9 cellular contexts compared by ENCODE assay signal in genomic region chr2:223896751-223897320, GRCh38. TPM values are rescaled to one million over a fixed set of nuclear protein-coding genes. Genes with fewer than 3 reads are reported as not detected.
A peak's percentile ranks its signal among the peaks of the same experiment; 100 is the strongest.
DNase-seq lines count a peak whose midpoint lies in the region; ATAC-seq and TF ChIP-seq lines count a peak whose summit lies in the region.
"Had no signal": no experiment of that assay in that cellular context is flagged by ENCODE, and none has a peak within 500 bp of the region (broad histone marks: within the 10 kb centered on the region; RNA-seq: fewer than 3 reads in every experiment).

No MANE protein-coding gene starts in this region.

- BruUV-seq in MCF 10A (replicated peaks; lab: Mats Ljungman, UMichigan): no TSS peak

- TF ChIP-seq CTCF in MCF 10A (IDR thresholded peaks at IDR 0.05; ENCODE audit: unreplicated experiment) (no peak), breast epithelium (IDR thresholded peaks at IDR 0.05) (no peak)

- H3K36me3 ChIP-seq in breast epithelium: peaks cover 4% of the 10 kb centered on the region

- POLR2A ChIA-PET in MCF 10A (lab: Yijun Ruan, JAX): interaction anchor here (0.6 to 2.1 kb wide), 3 partner anchors 45 to 61 kb away, joined by 3 to 7 read pairs (median 5); no protein-coding TSS in a partner anchor
- POLR2A ChIA-PET in activated CD4-positive, alpha-beta memory T cell treated with anti-CD3 and anti-CD28 coated beads, Interleukin-2, amount 10 ng/mL, durations not matched to agents 7 days and 5 days (lab: Charles Lee): interaction anchor here (0.9 to 2.1 kb wide), 5 partner anchors 15 to 50 kb away, joined by 3 to 6 read pairs (median 4); partner anchors contain the start of gene WDFY1

- H3K27me3 ChIP-seq in breast epithelium: no peaks in the 10 kb centered on the region
- H3K27me3 ChIP-seq: pancreas had no signal

- H3K36me3 Mint-ChIP-seq in MCF 10A (ENCODE audit: insufficient read depth, unreplicated experiment): peaks cover 56% of the 10 kb centered on the region
- H3K36me3 Mint-ChIP-seq in activated CD4-positive, alpha-beta memory T cell treated with anti-CD3 and anti-CD28 coated beads, Interleukin-2, amount 10 ng/mL, durations not matched to agents 7 days and 5 days (ENCODE audit: low read depth): peaks cover 77% of the 10 kb centered on the region
- peaks cover 51 to 62% of the 10 kb centered on the region in 2 donors for H3K36me3 Mint-ChIP-seq in stimulated activated naive B cell treated with anti-CD40 and anti-IgM and Interleukin-4, amounts not matched to agents 10 μg/mL and 1 μg/mL and 100 μg/mL, for 72 hours

- H3K9me3 ChIP-seq in breast epithelium: no peaks in the 10 kb centered on the region
- H3K9me3 ChIP-seq: pancreas had no signal

- intact Hi-C loops in MCF 10A (cut with micrococcal nuclease): no loop called here
- intact Hi-C loops in breast epithelium (cut with DNase I; ENCODE audit: low total_unique reads): no loop called here

- no peak overlapping the region for H3K4me3 Mint-ChIP-seq in MCF 10A (ENCODE audit: unreplicated experiment)
- no peak overlapping the region for H3K4me3 Mint-ChIP-seq in activated CD4-positive, alpha-beta memory T cell treated with anti-CD3 and anti-CD28 coated beads, Interleukin-2, amount 10 ng/mL, durations not matched to agents 7 days and 5 days
- H3K4me3 Mint-ChIP-seq in stimulated activated naive B cell treated with anti-CD40 and anti-IgM and Interleukin-4, amounts not matched to agents 10 μg/mL and 1 μg/mL and 100 μg/mL, for 72 hours: peak overlapping the region; percentile 40 to 65

- DNase-seq in MCF 10A (ENCODE audit: unreplicated experiment) (peak; percentile 16), breast epithelium (ENCODE audit: low spot score in 2 of 2) (no peak), iPS-NIHi11 (ENCODE audit: low spot score) (no peak), cortex of kidney (lab: John Stamatoyannopoulos, UW) (no peak)
- peak; percentile 44 for DNase-seq in activated CD4-positive, alpha-beta memory T cell treated with anti-CD3 and anti-CD28 coated beads, Interleukin-2, amount 10 ng/mL, durations not matched to agents 7 days and 5 days
- peak; percentile 65 for DNase-seq in stimulated activated naive B cell treated with anti-CD40 and anti-IgM and Interleukin-4, amounts not matched to agents 10 μg/mL and 1 μg/mL and 100 μg/mL, for 72 hours
- no peak for DNase-seq in effector CD4-positive, alpha-beta T cell
- DNase-seq: pancreas had no signal

- no peak overlapping the region for H3K27ac Mint-ChIP-seq in MCF 10A (ENCODE audit: low read depth, unreplicated experiment)
- peak overlapping the region; percentile 61 for H3K27ac Mint-ChIP-seq in activated CD4-positive, alpha-beta memory T cell treated with anti-CD3 and anti-CD28 coated beads, Interleukin-2, amount 10 ng/mL, durations not matched to agents 7 days and 5 days
- H3K27ac Mint-ChIP-seq in stimulated activated naive B cell treated with anti-CD40 and anti-IgM and Interleukin-4, amounts not matched to agents 10 μg/mL and 1 μg/mL and 100 μg/mL, for 72 hours: peak overlapping the region; percentile 95

- H3K4me3 ChIP-seq in breast epithelium: no peak overlapping the region
- H3K4me3 ChIP-seq: pancreas had no signal

- no peaks in the 10 kb centered on the region for H3K27me3 Mint-ChIP-seq in MCF 10A (ENCODE audit: insufficient read depth, unreplicated experiment)
- no peaks in the 10 kb centered on the region for H3K27me3 Mint-ChIP-seq in activated CD4-positive, alpha-beta memory T cell treated with anti-CD3 and anti-CD28 coated beads, Interleukin-2, amount 10 ng/mL, durations not matched to agents 7 days and 5 days
- no peaks in the 10 kb centered on the region for H3K27me3 Mint-ChIP-seq in stimulated activated naive B cell treated with anti-CD40 and anti-IgM and Interleukin-4, amounts not matched to agents 10 μg/mL and 1 μg/mL and 100 μg/mL, for 72 hours

- no peak overlapping the region for H3K27ac ChIP-seq in breast epithelium
- H3K27ac ChIP-seq: pancreas had no signal

- peaks cover 11% of the 10 kb centered on the region for H3K4me1 Mint-ChIP-seq in MCF 10A (ENCODE audit: insufficient read depth, unreplicated experiment)
- H3K4me1 Mint-ChIP-seq in activated CD4-positive, alpha-beta memory T cell treated with anti-CD3 and anti-CD28 coated beads, Interleukin-2, amount 10 ng/mL, durations not matched to agents 7 days and 5 days: peaks cover 30% of the 10 kb centered on the region
- H3K4me1 Mint-ChIP-seq in stimulated activated naive B cell treated with anti-CD40 and anti-IgM and Interleukin-4, amounts not matched to agents 10 μg/mL and 1 μg/mL and 100 μg/mL, for 72 hours: peaks cover 46 to 71% of the 10 kb centered on the region in 2 donors

- peak; percentile 69 for ATAC-seq in HG03066 (IDR thresholded peaks at IDR 0.05; ENCODE audit: low read depth, unreplicated experiment)
- ATAC-seq in stimulated activated naive B cell treated with anti-CD40 and anti-IgM and Interleukin-4, amounts not matched to agents 10 μg/mL and 1 μg/mL and 100 μg/mL, for 72 hours (replicated peaks): peak; percentile 58 to 65

- H3K9me3 Mint-ChIP-seq in MCF 10A (ENCODE audit: unreplicated experiment): no peaks in the 10 kb centered on the region
- H3K9me3 Mint-ChIP-seq in activated CD4-positive, alpha-beta memory T cell treated with anti-CD3 and anti-CD28 coated beads, Interleukin-2, amount 10 ng/mL, durations not matched to agents 7 days and 5 days: no peaks in the 10 kb centered on the region
- H3K9me3 Mint-ChIP-seq in stimulated activated naive B cell treated with anti-CD40 and anti-IgM and Interleukin-4, amounts not matched to agents 10 μg/mL and 1 μg/mL and 100 μg/mL, for 72 hours: peaks cover 4 to 5% of the 10 kb centered on the region in 2 donors

- CTCF ChIA-PET in MCF 10A (lab: Yijun Ruan, JAX): interaction anchor here (0.6 to 0.8 kb wide), 4 partner anchors 37 to 925 kb away, joined by 3 to 5 read pairs (median 4); no protein-coding TSS in a partner anchor
- CTCF ChIA-PET in activated CD4-positive, alpha-beta memory T cell treated with anti-CD3 and anti-CD28 coated beads, Interleukin-2, amount 10 ng/mL, durations not matched to agents 7 days and 5 days (lab: Charles Lee): interaction anchor here (0.7 to 1.5 kb wide), 4 partner anchors 49 to 136 kb away, joined by 3 to 6 read pairs (median 4); no protein-coding TSS in a partner anchor

- TF ChIP-seq POLR2A in breast epithelium (IDR thresholded peaks at IDR 0.05): no peak

- H3K4me1 ChIP-seq in breast epithelium: no peaks in the 10 kb centered on the region

RNA-seq across cellular contexts. Expression of gene WDFY1, which starts 48.3 kb away (rescaled TPM):
- 36.9 and 41.8 TPM in 2 replicates for total RNA-seq in MCF 10A (2022)
- total RNA-seq in breast epithelium: 10 to 100 TPM; 45.2 to 57.6 (median 46.2) TPM
- 10 to 100 TPM; 66.2 to 70.9 TPM for total RNA-seq in activated CD4-positive, alpha-beta memory T cell treated with anti-CD3 and anti-CD28 coated beads, Interleukin-2, amount 10 ng/mL, durations not matched to agents 7 days and 5 days

RNA-seq across cellular contexts. Expression of gene AP1S3, which starts 59.5 kb away (rescaled TPM):
- total RNA-seq in MCF 10A (2022) (56.9 and 57.7 TPM in 2 replicates), breast epithelium (1 to 10 TPM; 2.1 to 9.5 (median 4.7) TPM)
- 1 to 10 TPM; 6.4 to 6.9 TPM for total RNA-seq in activated CD4-positive, alpha-beta memory T cell treated with anti-CD3 and anti-CD28 coated beads, Interleukin-2, amount 10 ng/mL, durations not matched to agents 7 days and 5 days

Comparison
In these comparisons a context has a peak if more than half of its experiments do, and no peak if none do; other contexts are left out.
1. DNase-seq: peak in MCF 10A (single experiment), activated CD4-positive, alpha-beta memory T cell treated with anti-CD3 and anti-CD28 coated beads, Interleukin-2, amount 10 ng/mL, durations not matched to agents 7 days and 5 days (single experiment) and stimulated activated naive B cell treated with anti-CD40 and anti-IgM and Interleukin-4, amounts not matched to agents 10 μg/mL and 1 μg/mL and 100 μg/mL, for 72 hours (single experiment); none in breast epithelium (0 of 2), effector CD4-positive, alpha-beta T cell (single experiment), iPS-NIHi11 (single experiment) and cortex of kidney (single experiment).
2. H3K4me3 Mint-ChIP-seq: peak in stimulated activated naive B cell treated with anti-CD40 and anti-IgM and Interleukin-4, amounts not matched to agents 10 μg/mL and 1 μg/mL and 100 μg/mL, for 72 hours (2 of 2); none in MCF 10A (single experiment) and activated CD4-positive, alpha-beta memory T cell treated with anti-CD3 and anti-CD28 coated beads, Interleukin-2, amount 10 ng/mL, durations not matched to agents 7 days and 5 days (single experiment).